1 cellular context compared by ENCODE assay signal in genomic region chr19:49098795-49099194, GRCh38.
TF ChIP-seq lines count a peak whose summit lies in the region.

No MANE protein-coding gene starts in this region.

TF ChIP-seq in liver, 16 proteins besides CTCF, POLR2A, EP300 and RAD21 (continued from another document):
- no peak for TF ChIP-seq MAX (IDR thresholded peaks at IDR 0.05)
- no peak for TF ChIP-seq TAF1 (conservative IDR thresholded peaks at IDR 0.05)
- TF ChIP-seq YY1 (IDR thresholded peaks at IDR 0.05): no peak
- TF ChIP-seq FOXA1 (IDR thresholded peaks at IDR 0.05): peak; percentile 58
- peak; percentile 80 for TF ChIP-seq FOXA2 (IDR thresholded peaks at IDR 0.05)
- TF ChIP-seq RXRA (IDR thresholded peaks at IDR 0.05): peak; percentile 45 to 57
- TF ChIP-seq ATF3 (IDR thresholded peaks at IDR 0.05): no peak
- no peak for TF ChIP-seq EGR1 (IDR thresholded peaks at IDR 0.05; ENCODE audit: low read depth in 2 of 2)
- no peak for TF ChIP-seq HNF4G (IDR thresholded peaks at IDR 0.05)
- TF ChIP-seq JUND (IDR thresholded peaks at IDR 0.05): peak; percentile 43 to 52
- peak; percentile 74 for TF ChIP-seq SP1 (IDR thresholded peaks at IDR 0.05)
- TF ChIP-seq, protein P1, sequence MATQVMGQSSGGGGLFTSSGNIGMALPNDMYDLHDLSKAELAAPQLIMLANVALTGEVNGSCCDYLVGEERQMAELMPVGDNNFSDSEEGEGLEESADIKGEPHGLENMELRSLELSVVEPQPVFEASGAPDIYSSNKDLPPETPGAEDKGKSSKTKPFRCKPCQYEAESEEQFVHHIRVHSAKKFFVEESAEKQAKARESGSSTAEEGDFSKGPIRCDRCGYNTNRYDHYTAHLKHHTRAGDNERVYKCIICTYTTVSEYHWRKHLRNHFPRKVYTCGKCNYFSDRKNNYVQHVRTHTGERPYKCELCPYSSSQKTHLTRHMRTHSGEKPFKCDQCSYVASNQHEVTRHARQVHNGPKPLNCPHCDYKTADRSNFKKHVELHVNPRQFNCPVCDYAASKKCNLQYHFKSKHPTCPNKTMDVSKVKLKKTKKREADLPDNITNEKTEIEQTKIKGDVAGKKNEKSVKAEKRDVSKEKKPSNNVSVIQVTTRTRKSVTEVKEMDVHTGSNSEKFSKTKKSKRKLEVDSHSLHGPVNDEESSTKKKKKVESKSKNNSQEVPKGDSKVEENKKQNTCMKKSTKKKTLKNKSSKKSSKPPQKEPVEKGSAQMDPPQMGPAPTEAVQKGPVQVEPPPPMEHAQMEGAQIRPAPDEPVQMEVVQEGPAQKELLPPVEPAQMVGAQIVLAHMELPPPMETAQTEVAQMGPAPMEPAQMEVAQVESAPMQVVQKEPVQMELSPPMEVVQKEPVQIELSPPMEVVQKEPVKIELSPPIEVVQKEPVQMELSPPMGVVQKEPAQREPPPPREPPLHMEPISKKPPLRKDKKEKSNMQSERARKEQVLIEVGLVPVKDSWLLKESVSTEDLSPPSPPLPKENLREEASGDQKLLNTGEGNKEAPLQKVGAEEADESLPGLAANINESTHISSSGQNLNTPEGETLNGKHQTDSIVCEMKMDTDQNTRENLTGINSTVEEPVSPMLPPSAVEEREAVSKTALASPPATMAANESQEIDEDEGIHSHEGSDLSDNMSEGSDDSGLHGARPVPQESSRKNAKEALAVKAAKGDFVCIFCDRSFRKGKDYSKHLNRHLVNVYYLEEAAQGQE (IDR thresholded peaks at IDR 0.05): no peak
- TF ChIP-seq GABPA (IDR thresholded peaks at IDR 0.05 in 1 of 2, conservative IDR thresholded peaks at IDR 0.05 in 1 of 2): no peak
- no peak for TF ChIP-seq ZBTB33 (IDR thresholded peaks at IDR 0.05)
- peak; percentile 27 for TF ChIP-seq NR2F2 (IDR thresholded peaks at IDR 0.05)
